ENCODE assay signal across 22 cellular contexts in genomic region chr5:135337064-135337463, GRCh38.
DNase-seq lines count a peak whose midpoint lies in the region; TF ChIP-seq lines count a peak whose summit lies in the region.
"Had no signal": no experiment of that assay in that cellular context is flagged by ENCODE, and none has a peak within 500 bp of the region (broad histone marks: within the 10 kb centered on the region; RNA-seq: fewer than 3 reads in every experiment).

No MANE protein-coding gene starts in this region.

- H3K27me3 Mint-ChIP-seq in endodermal cell (ENCODE audit: insufficient read depth) = no peaks in the 10 kb centered on the region
- H3K27me3 Mint-ChIP-seq: activated CD8-positive, alpha-beta T cell treated with anti-CD3 and anti-CD28 coated beads for 36 hours; T-cell; type B pancreatic cell had no signal

- no peak overlapping the region for H3K4me3 Mint-ChIP-seq in endodermal cell
- H3K4me3 Mint-ChIP-seq: activated CD8-positive, alpha-beta T cell treated with anti-CD3 and anti-CD28 coated beads for 36 hours; stimulated activated effector memory CD8-positive, alpha-beta T cell treated with anti-CD3 and anti-CD28 coated beads, Interleukin-12 subunit alpha, Interleukin-12 subunit beta, amount 100 ng/mL, for 72 hours; T-cell; type B pancreatic cell had no signal

- 89 to 94% methylated on average over 3 to 4 of the region's 4 CpGs for WGBS in endodermal cell (ENCODE audit: insufficient coverage in 1 of 2, insufficient read length in 1 of 2), 2 experiments

- H3K4me3 ChIP-seq in adipocyte (ENCODE audit: low read length) (no peak overlapping the region), endodermal cell (ENCODE audit: low read length) (no peak overlapping the region)
- H3K4me3 ChIP-seq: coronary artery, ovary had no signal

- H3K9me3 ChIP-seq in adipocyte (ENCODE audit: control insufficient read depth, low read length) (no peaks in the 10 kb centered on the region), endodermal cell (ENCODE audit: control insufficient read depth, low read length) (no peaks in the 10 kb centered on the region)
- H3K9me3 ChIP-seq: ovary had no signal

- H3K36me3 Mint-ChIP-seq in endodermal cell (ENCODE audit: low read depth) = peaks cover 77% of the 10 kb centered on the region

- no peaks in the 10 kb centered on the region for H3K9me3 Mint-ChIP-seq in endodermal cell
- H3K9me3 Mint-ChIP-seq: activated CD8-positive, alpha-beta T cell treated with anti-CD3 and anti-CD28 coated beads for 36 hours; stimulated activated effector memory CD8-positive, alpha-beta T cell treated with anti-CD3 and anti-CD28 coated beads, Interleukin-12 subunit alpha, Interleukin-12 subunit beta, amount 100 ng/mL, for 72 hours; T-cell; type B pancreatic cell had no signal

- H3K9ac ChIP-seq in adipocyte (ENCODE audit: low read length) (no peak overlapping the region), endodermal cell (ENCODE audit: extremely low read depth, low read length, poor library complexity, severe bottlenecking) (no peak overlapping the region)

- TF ChIP-seq CTCF in endodermal cell (conservative IDR thresholded peaks at IDR 0.05) = no peak

- H3K27me3 ChIP-seq in adipocyte (replicated peaks; ENCODE audit: control insufficient read depth, insufficient read depth, low read length) (no peaks in the 10 kb centered on the region), endodermal cell (ENCODE audit: control insufficient read depth, insufficient read depth, low read length, poor library complexity, severe bottlenecking) (no peaks in the 10 kb centered on the region)
- H3K27me3 ChIP-seq: ovary had no signal

- H3K4me1 ChIP-seq in adipocyte (ENCODE audit: control insufficient read depth, insufficient read depth, low read length) (no peaks in the 10 kb centered on the region), endodermal cell (ENCODE audit: control insufficient read depth, insufficient read depth, low read length) (no peaks in the 10 kb centered on the region)

- H3K36me3 ChIP-seq in adipocyte (ENCODE audit: control insufficient read depth, insufficient read depth, low read length, severe bottlenecking) = peaks cover 80% of the 10 kb centered on the region
- peaks cover 88% of the 10 kb centered on the region for H3K36me3 ChIP-seq in endodermal cell (ENCODE audit: control insufficient read depth, insufficient read depth, low read length)
- H3K36me3 ChIP-seq: ovary had no signal

- H3K27ac Mint-ChIP-seq in endodermal cell = no peak overlapping the region
- H3K27ac Mint-ChIP-seq: activated CD8-positive, alpha-beta T cell treated with anti-CD3 and anti-CD28 coated beads for 36 hours; type B pancreatic cell had no signal

- no peak overlapping the region for H3K27ac ChIP-seq in endodermal cell (ENCODE audit: low read depth, low read length)
- H3K27ac ChIP-seq: 22Rv1, coronary artery, ovary, WERI-Rb-1 had no signal

- DNase-seq in DMS 273 (lab: John Stamatoyannopoulos, UW; ENCODE audit: unreplicated experiment) (peak; percentile 46), DMS 273 treated with DMSO at 0.1 percent for 48 hours (lab: John Stamatoyannopoulos, UW) (no peak), adipocyte (ENCODE audit: low read depth) (peak; percentile 47), globus pallidus (ENCODE audit: low spot score) (peak; percentile 7), pons (ENCODE audit: low spot score) (peak; percentile 20), AG08395 (ENCODE audit: low spot score) (no peak), endodermal cell (no peak), hepatic stellate cell (ENCODE audit: low spot score) (no peak)
- DNase-seq: activated CD8-positive, alpha-beta T cell treated with anti-CD3 and anti-CD28 coated beads for 36 hours; C1 segment of cervical spinal cord; DMS79 treated with DMSO at 0.1 percent for 48 hours; islet precursor cell; NCI-H1930; NCI-H510A; ovary; small intestine; T-cell; WERI-Rb-1 had no signal

- H3K4me1 Mint-ChIP-seq in endodermal cell = no peaks in the 10 kb centered on the region
- H3K4me1 Mint-ChIP-seq: T-cell had no signal

Comparison
In these comparisons a context has a peak if more than half of its experiments do, and no peak if none do; other contexts are left out.
1. DNase-seq: peak in DMS 273 (single experiment), adipocyte (single experiment), globus pallidus (single experiment) and pons (single experiment); none in DMS 273 treated with DMSO at 0.1 percent for 48 hours (single experiment), AG08395 (single experiment), endodermal cell (single experiment) and hepatic stellate cell (single experiment).